Comparison of ENCODE assay signal across 8 cellular contexts in genomic region chr9:84953797-84954695, GRCh38.
DNase-seq lines count a peak whose midpoint lies in the region; ATAC-seq, FAIRE-seq and TF ChIP-seq lines count a peak whose summit lies in the region.

No MANE protein-coding gene starts in this region.

- ATAC-seq in GM18861 (IDR thresholded peaks at IDR 0.05; ENCODE audit: unreplicated experiment) (peak; percentile 97), HG03025 (IDR thresholded peaks at IDR 0.05; ENCODE audit: low FRiP score, unreplicated experiment) (peak; percentile 83), omental fat pad (ENCODE audit: low FRiP score) (peak; percentile 89)
- peak; percentile 76 for ATAC-seq in activated CD8-positive, alpha-beta T cell treated with anti-CD3 and anti-CD28 coated beads, Interleukin-2, amount 10 ng/mL, durations not matched to agents 7 days and 5 days

- no peaks in the 10 kb centered on the region for H3K9me3 Mint-ChIP-seq in activated CD8-positive, alpha-beta T cell treated with anti-CD3 and anti-CD28 coated beads, Interleukin-2, amount 10 ng/mL, durations not matched to agents 7 days and 5 days (ENCODE audit: insufficient read depth)

- DNase-seq in C1 segment of cervical spinal cord (lab: John Stamatoyannopoulos, UW) (peak in 12 of 14 donors; percentile 37 to 83 (median 70)), NCI-H2171 (lab: John Stamatoyannopoulos, UW) (peak; percentile 5), foreskin melanocyte (peak; percentile 45), omental fat pad (ENCODE audit: low spot score) (peak; percentile 56), urothelium cell line (ENCODE audit: low spot score) (peak; percentile 85)
- peak; percentile 67 for DNase-seq in activated CD8-positive, alpha-beta T cell treated with anti-CD3 and anti-CD28 coated beads, Interleukin-2, amount 10 ng/mL, durations not matched to agents 7 days and 5 days

- peak in 2 of 3 donors; percentile 27 to 31 for TF ChIP-seq CTCF in omental fat pad (IDR thresholded peaks at IDR 0.05)

- peaks cover 2% of the 10 kb centered on the region for H3K27me3 Mint-ChIP-seq in activated CD8-positive, alpha-beta T cell treated with anti-CD3 and anti-CD28 coated beads, Interleukin-2, amount 10 ng/mL, durations not matched to agents 7 days and 5 days (ENCODE audit: low read depth)

- no peak overlapping the region for H3K4me3 Mint-ChIP-seq in activated CD8-positive, alpha-beta T cell treated with anti-CD3 and anti-CD28 coated beads, Interleukin-2, amount 10 ng/mL, durations not matched to agents 7 days and 5 days

- no peaks in the 10 kb centered on the region for H3K36me3 Mint-ChIP-seq in activated CD8-positive, alpha-beta T cell treated with anti-CD3 and anti-CD28 coated beads, Interleukin-2, amount 10 ng/mL, durations not matched to agents 7 days and 5 days (ENCODE audit: low read depth)

- H3K4me1 Mint-ChIP-seq in activated CD8-positive, alpha-beta T cell treated with anti-CD3 and anti-CD28 coated beads, Interleukin-2, amount 10 ng/mL, durations not matched to agents 7 days and 5 days (ENCODE audit: low read depth): no peaks in the 10 kb centered on the region

- CTCF ChIA-PET in activated CD8-positive, alpha-beta T cell treated with anti-CD3 and anti-CD28 coated beads, Interleukin-2, amount 10 ng/mL, durations not matched to agents 7 days and 5 days (lab: Charles Lee): interaction anchor here (0.8 kb wide), 1 partner anchor 13 kb away, joined by 3 read pairs; no protein-coding TSS in a partner anchor

- peak; percentile 90 for FAIRE-seq in urothelium cell line (lab: Jason Lieb, UNC)

- no peak overlapping the region for H3K27ac Mint-ChIP-seq in activated CD8-positive, alpha-beta T cell treated with anti-CD3 and anti-CD28 coated beads, Interleukin-2, amount 10 ng/mL, durations not matched to agents 7 days and 5 days

- POLR2A ChIA-PET in activated CD8-positive, alpha-beta T cell treated with anti-CD3 and anti-CD28 coated beads, Interleukin-2, amount 10 ng/mL, durations not matched to agents 7 days and 5 days (lab: Charles Lee): no interaction called here

Comparison
In these comparisons a context has a peak if more than half of its experiments do, and no peak if none do; other contexts are left out.
1. Peak in every context shown above with its lines: DNase-seq and ATAC-seq.
2. DNase-seq: peak in every context shown above with its lines; median percentile 85 in urothelium cell line; 70 in C1 segment of cervical spinal cord; 67 in activated CD8-positive, alpha-beta T cell treated with anti-CD3 and anti-CD28 coated beads, Interleukin-2, amount 10 ng/mL, durations not matched to agents 7 days and 5 days; 56 in omental fat pad; 45 in foreskin melanocyte; 5 in NCI-H2171.